Comparison of ENCODE assay signal across 8 cellular contexts in the genomic region with DNA sequence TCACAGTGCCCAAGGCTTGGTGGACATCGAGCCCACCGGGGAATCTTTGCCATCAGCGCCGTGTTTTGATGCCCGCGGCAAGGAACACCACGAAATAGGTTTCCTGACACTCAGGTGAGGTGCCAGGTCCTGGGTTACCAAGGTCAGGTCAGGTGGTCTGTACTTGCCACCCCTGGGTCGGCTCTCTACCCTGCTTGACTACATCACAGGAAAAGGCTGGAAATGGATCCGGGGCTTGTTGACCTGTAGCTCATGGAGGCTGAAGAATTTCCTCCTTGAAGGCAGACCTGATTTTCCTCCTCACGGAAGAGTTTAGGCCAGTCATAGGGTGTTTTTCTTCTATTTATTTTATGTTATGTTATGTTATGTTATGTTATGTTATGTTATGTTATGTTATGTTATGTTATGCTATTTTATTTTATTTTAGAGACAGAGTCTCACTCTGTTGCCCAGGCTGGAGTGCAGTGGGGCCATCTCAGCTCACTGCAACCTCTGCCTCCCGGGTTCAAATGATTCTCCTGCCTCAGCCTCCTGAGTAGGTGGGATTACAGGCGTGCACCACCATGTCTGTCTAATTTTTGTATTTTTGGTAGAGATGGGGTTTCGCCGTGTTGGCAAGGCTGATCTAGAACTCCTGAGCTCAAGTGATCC. TPM values are rescaled to one million over a fixed set of nuclear protein-coding genes. Genes with fewer than 3 reads are reported as not detected.
DNase-seq lines count a peak whose midpoint lies in the region; ATAC-seq and TF ChIP-seq lines count a peak whose summit lies in the region.
"Not testable (repeated sequence)": the region's sequence is repeated elsewhere in the genome, so short reads cannot be mapped to it uniquely, and the experiment has no call there.

No MANE protein-coding gene starts in this region.

- intact Hi-C loops in OCI-LY7 (cut with micrococcal nuclease; ENCODE audit: unreplicated experiment), result not testable (repeated sequence)
- intact Hi-C loops in heart right ventricle (cut with DNase I), result loop anchor here in 3 of 10 donors (2.0 to 10.0 kb wide), 3 partner anchors 30 to 52 kb away; partner anchors contain the start of gene MRPL58 (in 1 of the 3)

- peaks cover 25% of the 10 kb centered on the region for H3K4me1 Mint-ChIP-seq in activated T-cell treated with anti-CD3 and anti-CD28 coated beads, Interleukin-2, amount 50 U/mL, for 24 hours (ENCODE audit: low read depth)

- H3K4me3 Mint-ChIP-seq in activated T-cell treated with anti-CD3 and anti-CD28 coated beads, Interleukin-2, amount 50 U/mL, for 24 hours, result peak overlapping the region; percentile 79

- not testable (repeated sequence) for H3K27ac ChIP-seq in HL-60 (replicated peaks); OCI-LY7 (ENCODE audit: low read depth, low read length, poor library complexity, severe bottlenecking)
- H3K27ac ChIP-seq in cingulate gyrus (ENCODE audit: low read depth, low read length), result peak overlapping the region; percentile 99
- H3K27ac ChIP-seq in heart right ventricle, result peak overlapping the region; percentile 76 to 96 (median 92)
- peak overlapping the region; percentile 75 to 79 for H3K27ac ChIP-seq in mucosa of rectum (ENCODE audit: low read depth in 2 of 2, low read length in 2 of 2)
- H3K27ac ChIP-seq in skin epidermis, result peak overlapping the region in 19 of 21 experiments; percentile 38 to 83 (median 73)

- not testable (repeated sequence) for H3K9me3 ChIP-seq in OCI-LY7 (ENCODE audit: low read length); heart right ventricle; mucosa of rectum (ENCODE audit: control insufficient read depth in 2 of 2, low read length in 2 of 2)

- H3K4me3 ChIP-seq in AG09309 (ENCODE audit: control insufficient read depth, low read depth, low read length) (peak overlapping the region; percentile 78), HL-60 (replicated peaks; ENCODE audit: insufficient read depth, low read length) (peak overlapping the region; percentile 37), OCI-LY7 (ENCODE audit: low read depth, low read length, poor library complexity, severe bottlenecking) (peak overlapping the region; percentile 71), heart right ventricle (peak overlapping the region; percentile 40 to 79 (median 68)), mucosa of rectum (ENCODE audit: low read length in 2 of 2) (peak overlapping the region; percentile 78 to 82), skin epidermis (peak overlapping the region; percentile 29 to 60 (median 51))

- H3K27me3 ChIP-seq in HL-60 (ENCODE audit: insufficient read depth, poor library complexity, severe bottlenecking); mucosa of rectum (ENCODE audit: control insufficient read depth in 2 of 2, insufficient read depth in 2 of 2, low read length in 2 of 2): not testable (repeated sequence)
- peaks cover 0 to 27% (median 0%) of the 10 kb centered on the region in 7 donors for H3K27me3 ChIP-seq in heart right ventricle

- H3K79me2 ChIP-seq in OCI-LY7 (ENCODE audit: insufficient read depth, low read depth, low read length), result not testable (repeated sequence)

- H3K27me3 Mint-ChIP-seq in activated T-cell treated with anti-CD3 and anti-CD28 coated beads, Interleukin-2, amount 50 U/mL, for 24 hours, result peaks cover 20% of the 10 kb centered on the region

- H3K9me2 ChIP-seq in OCI-LY7 (ENCODE audit: insufficient read depth, low read length), result not testable (repeated sequence)

- peak in 3 of 8 donors; percentile 5 to 29 (median 11) for ATAC-seq in heart right ventricle

- WGBS in heart right ventricle, 2 donors, result 32% methylated on average over 14 of the region's 14 CpGs

- H3K4me1 ChIP-seq in OCI-LY7 (ENCODE audit: insufficient read depth, low read length, poor library complexity, severe bottlenecking), result peaks cover 27% of the 10 kb centered on the region
- H3K4me1 ChIP-seq in heart right ventricle, result peaks cover 4 to 31% (median 22%) of the 10 kb centered on the region in 9 donors
- peaks cover 9 to 18% of the 10 kb centered on the region in 2 donors for H3K4me1 ChIP-seq in mucosa of rectum (ENCODE audit: control insufficient read depth in 2 of 2, insufficient read depth in 2 of 2, low read length in 2 of 2)

- CTCF ChIA-PET in OCI-LY7 (lab: Charles Lee; ENCODE audit: unreplicated experiment), result interaction anchor here (0.6 kb wide), 2 partner anchors 22 to 225 kb away, joined by 3 read pairs; no protein-coding TSS in a partner anchor

- peak overlapping the region; percentile 74 to 77 for H3K9ac ChIP-seq in mucosa of rectum (ENCODE audit: low read depth in 1 of 2, low read length in 2 of 2)

- not testable (repeated sequence) for DNase-seq in AG09309 (ENCODE audit: low read depth); HL-60 (ENCODE audit: low read depth in 1 of 2, low spot score in 1 of 2); activated T-cell treated with anti-CD3 and anti-CD28 coated beads, Interleukin-2, amount 50 U/mL, for 24 hours; heart right ventricle
- peak; percentile 36 for DNase-seq in OCI-LY7 (ENCODE audit: low spot score)

- POLR2A ChIA-PET in OCI-LY7 (lab: Charles Lee), result interaction anchor here (1.2 kb wide), 2 partner anchors 21 to 26 kb away, joined by 3 to 5 read pairs; no protein-coding TSS in a partner anchor

- not testable (repeated sequence) for H4K20me1 ChIP-seq in OCI-LY7 (ENCODE audit: insufficient read depth, low read length)

- peak overlapping the region; percentile 79 for H2AFZ ChIP-seq in OCI-LY7 (ENCODE audit: low read length)

- not testable (repeated sequence) for H3K27ac Mint-ChIP-seq in activated T-cell treated with anti-CD3 and anti-CD28 coated beads, Interleukin-2, amount 50 U/mL, for 24 hours

- not testable (repeated sequence) for H3K9me3 Mint-ChIP-seq in activated T-cell treated with anti-CD3 and anti-CD28 coated beads, Interleukin-2, amount 50 U/mL, for 24 hours

- H3K36me3 ChIP-seq in OCI-LY7 (ENCODE audit: insufficient read depth, low read length); heart right ventricle; mucosa of rectum (ENCODE audit: control insufficient read depth in 2 of 2, insufficient read depth in 2 of 2, low read length in 2 of 2): not testable (repeated sequence)

- H3K36me3 Mint-ChIP-seq in activated T-cell treated with anti-CD3 and anti-CD28 coated beads, Interleukin-2, amount 50 U/mL, for 24 hours (ENCODE audit: low read depth), result not testable (repeated sequence)

- TF ChIP-seq CTCF in AG09309 (IDR thresholded peaks at IDR 0.05; ENCODE audit: control insufficient read depth, insufficient read depth, low read depth, low read length, missing control alignments); HL-60 (IDR thresholded peaks at IDR 0.05; ENCODE audit: insufficient read depth, low read length); OCI-LY7 (conservative IDR thresholded peaks at IDR 0.05; ENCODE audit: low read length); heart right ventricle (IDR thresholded peaks at IDR 0.05): not testable (repeated sequence)

- not testable (repeated sequence) for BruUV-seq in OCI-LY7 (replicated peaks; lab: Mats Ljungman, UMichigan)

- peak overlapping the region; percentile 78 for H3K4me2 ChIP-seq in OCI-LY7 (ENCODE audit: low read length)

RNA-seq across cellular contexts. Expression of gene CDR2L, which starts 4.6 kb away (rescaled TPM):
- total RNA-seq in OCI-LY7 (2014; rRNA removed; shearing (Covaris generic)), result 0.10 and 0.79 TPM in 2 replicates
- total RNA-seq in OCI-LY7 (2022) (0.49 and 0.74 TPM in 2 replicates), heart right ventricle (10 to 100 TPM; 10.8 to 25.3 (median 16.3) TPM)
- polyA plus RNA-seq in heart right ventricle, result 10 to 100 TPM in 1 of 2 donors, 1 to 10 TPM in 1; 8.5 to 11.9 TPM

RNA-seq across cellular contexts. Expression of gene HID1, which starts 10.2 kb away (rescaled TPM):
- total RNA-seq in OCI-LY7 (2014; rRNA removed; shearing (Covaris generic)), result 0.35 and 0.85 TPM in 2 replicates
- total RNA-seq in OCI-LY7 (2022) (8.5 and 9.9 TPM in 2 replicates), heart right ventricle (10 to 100 TPM in 4 of 10 donors, 1 to 10 TPM in 6; 3.9 to 15.5 (median 9.5) TPM)
- 10 to 100 TPM in 1 of 2 donors, 1 to 10 TPM in 1; 8.0 to 23.8 TPM for polyA plus RNA-seq in heart right ventricle

RNA-seq across cellular contexts. Expression of gene MRPL58, which starts 29.7 kb away (rescaled TPM):
- 79.8 and 84.2 TPM in 2 replicates for total RNA-seq in OCI-LY7 (2014; rRNA removed; shearing (Covaris generic))
- total RNA-seq in OCI-LY7 (2022) (70.7 and 75.3 TPM in 2 replicates), heart right ventricle (10 to 100 TPM; 43.7 to 64.1 (median 51.7) TPM)
- polyA plus RNA-seq in heart right ventricle, result 10 to 100 TPM; 71.8 to 72.3 TPM

RNA-seq across cellular contexts. Expression of gene OTOP3, which starts 47.1 kb away (rescaled TPM):
- not detected in 2 replicates for total RNA-seq in OCI-LY7 (2014; rRNA removed; shearing (Covaris generic))
- total RNA-seq in OCI-LY7 (2022) (not detected in 2 replicates), heart right ventricle (not detected)
- polyA plus RNA-seq in heart right ventricle, result not detected

RNA-seq across cellular contexts. Expression of gene OTOP2, which starts 58.7 kb away (rescaled TPM):
- total RNA-seq in OCI-LY7 (2014; rRNA removed; shearing (Covaris generic)), result not detected in 2 replicates
- total RNA-seq in OCI-LY7 (2022), result not detected in 2 replicates
- not detected for total RNA-seq in heart right ventricle
- polyA plus RNA-seq in heart right ventricle, result not detected

Comparison
In these comparisons a context has a peak if more than half of its experiments do, and no peak if none do; other contexts are left out.
1. RNA of gene CDR2L, which starts 4.6 kb away (total RNA-seq): 10.8 to 25.3 TPM in heart right ventricle; 0.10 to 0.79 TPM in OCI-LY7; every median in the first group is over 4 times any median in the second.
2. Peak in every context shown above with its lines, with median percentiles within 50 percentile points of each other: H3K4me3 ChIP-seq.